In genomic region chr7:48244902-48245301, GRCh38 we compare ENCODE assay signal across 15 cellular contexts.
DNase-seq lines count a peak whose midpoint lies in the region; ATAC-seq lines count a peak whose summit lies in the region.
"Had no signal": no experiment of that assay in that cellular context is flagged by ENCODE, and none has a peak within 500 bp of the region (broad histone marks: within the 10 kb centered on the region; RNA-seq: fewer than 3 reads in every experiment).

No MANE protein-coding gene starts in this region.

- no peaks in the 10 kb centered on the region for H3K36me3 ChIP-seq in GM23248 (ENCODE audit: low read depth)
- H3K36me3 ChIP-seq: SJCRH30, suprapubic skin had no signal

- DNase-seq in GM23248: peak; percentile 4
- peak; percentile 87 for DNase-seq in SKM-1 treated with dmso at 0.1 percent for 144 hours (lab: John Stamatoyannopoulos, UW; ENCODE audit: unreplicated experiment)
- DNase-seq in glomerular visceral epithelial cell (ENCODE audit: extremely low spot score): peak; percentile 1
- DNase-seq in sciatic nerve (ENCODE audit: low spot score): peak; percentile 64
- DNase-seq in DMS79 treated with DMSO at 0.1 percent for 48 hours (lab: John Stamatoyannopoulos, UW): no peak
- no peak for DNase-seq in stimulated activated CD4-positive, alpha-beta T cell treated with anti-CD3 and anti-CD28 coated beads, Interleukin-2, amount 100 ng/mL, for 24 hours
- DNase-seq: activated B cell treated with CpG ODN at 0.5 μM for 24 hours; activated T-cell treated with anti-CD3 and anti-CD28 coated beads for 4 hours; CD4-positive, alpha-beta memory T cell; NCI-H1048; NCI-H526; SJCRH30 had no signal

- ATAC-seq in sciatic nerve (peak; percentile 97), GM21723 (IDR thresholded peaks at IDR 0.05; ENCODE audit: unreplicated experiment) (no peak), GM21717 (IDR thresholded peaks at IDR 0.05; ENCODE audit: unreplicated experiment) (no peak)

- H3K27me3 ChIP-seq in GM23248 (replicated peaks; ENCODE audit: insufficient read depth): peaks cover 12% of the 10 kb centered on the region; the same call in 1 of the 2 replicates
- H3K27me3 ChIP-seq: suprapubic skin had no signal

- H4K20me1 ChIP-seq in GM23248 (ENCODE audit: insufficient read depth): no peaks in the 10 kb centered on the region

- H3K9me3 ChIP-seq in GM23248 (ENCODE audit: low read depth): no peaks in the 10 kb centered on the region
- H3K9me3 ChIP-seq: SJCRH30, suprapubic skin had no signal

- no peak overlapping the region for H3K4me2 ChIP-seq in GM23248 (ENCODE audit: unreplicated experiment)

- intact Hi-C loops in sciatic nerve (cut with DNase I): no loop called here

- no peak overlapping the region for H3K4me3 ChIP-seq in GM23248
- H3K4me3 ChIP-seq: SJCRH30, suprapubic skin had no signal

- H3F3A ChIP-seq in GM23248 (ENCODE audit: insufficient read depth): no peaks in the 10 kb centered on the region

- H2AFZ ChIP-seq in GM23248: no peak overlapping the region

- 38 to 39% methylated on average over 5 of the region's 5 CpGs for WGBS in GM23248 (ENCODE audit: low coverage in 1 of 2, low lambda C conversion rate in 2 of 2, missing lambda C conversion rate in 2 of 2), 2 experiments

- no peak overlapping the region for H3K27ac ChIP-seq in GM23248
- H3K27ac ChIP-seq: SJCRH30, suprapubic skin had no signal

- no peaks in the 10 kb centered on the region for H3K9me2 ChIP-seq in GM23248 (ENCODE audit: insufficient read depth)

- H3K9ac ChIP-seq in GM23248: no peak overlapping the region

- H3K4me1 ChIP-seq in GM23248 (ENCODE audit: insufficient read depth): no peaks in the 10 kb centered on the region
- H3K4me1 ChIP-seq: SJCRH30, suprapubic skin had no signal

- in situ Hi-C loops in GM23248 (cut with MboI): no loop called here

- H3K79me2 ChIP-seq in GM23248 (ENCODE audit: insufficient read depth): no peaks in the 10 kb centered on the region

Comparison
In these comparisons a context has a peak if more than half of its experiments do, and no peak if none do; other contexts are left out.
1. DNase-seq: peak in GM23248 (single experiment), SKM-1 treated with dmso at 0.1 percent for 144 hours (single experiment), glomerular visceral epithelial cell (single experiment) and sciatic nerve (single experiment); none in DMS79 treated with DMSO at 0.1 percent for 48 hours (single experiment) and stimulated activated CD4-positive, alpha-beta T cell treated with anti-CD3 and anti-CD28 coated beads, Interleukin-2, amount 100 ng/mL, for 24 hours (0 of 2).